8 cellular contexts compared by ENCODE assay signal in genomic region chr1:155241069-155241679, GRCh38. TPM values are rescaled to one million over a fixed set of nuclear protein-coding genes. Genes with fewer than 3 reads are reported as not detected.
DNase-seq lines count a peak whose midpoint lies in the region; ATAC-seq and TF ChIP-seq lines count a peak whose summit lies in the region.

No MANE protein-coding gene starts in this region.

- DNase-seq in A172 (ENCODE audit: low spot score) (peak; percentile 92), NCI-H2107 treated with DMSO at 0.1 percent for 48 hours (lab: John Stamatoyannopoulos, UW; ENCODE audit: unreplicated experiment) (peak; percentile 79), T-helper 9 cell (peak; percentile 51), hypothalamus (lab: John Stamatoyannopoulos, UW) (peak in 45 of 51 donors; percentile 10 to 88 (median 64)), retina (peak; percentile 74)

- ATAC-seq in HG03039 (IDR thresholded peaks at IDR 0.05; ENCODE audit: unreplicated experiment): no peak

- H3K4me1 Mint-ChIP-seq in brain: peaks cover 50% of the 10 kb centered on the region

- H3K9me3 Mint-ChIP-seq in brain: peaks cover 0 to 9% (median 0%) of the 10 kb centered on the region in 5 experiments

- H3K36me3 Mint-ChIP-seq in brain: no peaks in the 10 kb centered on the region

- peak overlapping the region; percentile 88 to 96 (median 93) for H3K27ac Mint-ChIP-seq in brain

- H3K4me3 Mint-ChIP-seq in brain: peak overlapping the region; percentile 86 to 90 (median 88)

- peaks cover 6% of the 10 kb centered on the region for H3K27me3 Mint-ChIP-seq in brain

- peak; percentile 20 for TF ChIP-seq POLR2A in GM19099 (IDR thresholded peaks at IDR 0.05; ENCODE audit: extremely low read depth, insufficient read length, low read depth)

- no peak for TF ChIP-seq CTCF in brain (conservative IDR thresholded peaks at IDR 0.05)

RNA-seq across cellular contexts. Expression of gene ENTREP3, which starts 14.1 kb away (rescaled TPM):
- 10.7 and 11.4 TPM in 2 replicates for total RNA-seq in A172 (2014; rRNA removed; shearing (Covaris generic))
- 40.8 TPM for polyA plus RNA-seq in brain (ENCODE audit: insufficient read depth, low read depth, low replicate concordance)

RNA-seq across cellular contexts. Expression of gene SCAMP3, which starts 21.0 kb away (rescaled TPM):
- 136 and 169 TPM in 2 replicates for total RNA-seq in A172 (2014; rRNA removed; shearing (Covaris generic))
- 118 TPM for polyA plus RNA-seq in brain (ENCODE audit: insufficient read depth, low read depth, low replicate concordance)

RNA-seq across cellular contexts. Expression of gene CLK2, which starts 32.1 kb away (rescaled TPM):
- total RNA-seq in A172 (2014; rRNA removed; shearing (Covaris generic)): 13.9 and 21.6 TPM in 2 replicates
- 29.7 TPM for polyA plus RNA-seq in brain (ENCODE audit: insufficient read depth, low read depth, low replicate concordance)

RNA-seq across cellular contexts. Expression of gene MTX1, which starts 32.7 kb away (rescaled TPM):
- 85.8 and 110 TPM in 2 replicates for total RNA-seq in A172 (2014; rRNA removed; shearing (Covaris generic))
- polyA plus RNA-seq in brain (ENCODE audit: insufficient read depth, low read depth, low replicate concordance): 77.4 TPM

RNA-seq across cellular contexts. Expression of gene THBS3, which starts 33.5 kb away (rescaled TPM):
- 11.3 and 24.6 TPM in 2 replicates for total RNA-seq in A172 (2014; rRNA removed; shearing (Covaris generic))
- polyA plus RNA-seq in brain (ENCODE audit: insufficient read depth, low read depth, low replicate concordance): 26.7 TPM
